9 cellular contexts compared by ENCODE assay signal in the genomic region with DNA sequence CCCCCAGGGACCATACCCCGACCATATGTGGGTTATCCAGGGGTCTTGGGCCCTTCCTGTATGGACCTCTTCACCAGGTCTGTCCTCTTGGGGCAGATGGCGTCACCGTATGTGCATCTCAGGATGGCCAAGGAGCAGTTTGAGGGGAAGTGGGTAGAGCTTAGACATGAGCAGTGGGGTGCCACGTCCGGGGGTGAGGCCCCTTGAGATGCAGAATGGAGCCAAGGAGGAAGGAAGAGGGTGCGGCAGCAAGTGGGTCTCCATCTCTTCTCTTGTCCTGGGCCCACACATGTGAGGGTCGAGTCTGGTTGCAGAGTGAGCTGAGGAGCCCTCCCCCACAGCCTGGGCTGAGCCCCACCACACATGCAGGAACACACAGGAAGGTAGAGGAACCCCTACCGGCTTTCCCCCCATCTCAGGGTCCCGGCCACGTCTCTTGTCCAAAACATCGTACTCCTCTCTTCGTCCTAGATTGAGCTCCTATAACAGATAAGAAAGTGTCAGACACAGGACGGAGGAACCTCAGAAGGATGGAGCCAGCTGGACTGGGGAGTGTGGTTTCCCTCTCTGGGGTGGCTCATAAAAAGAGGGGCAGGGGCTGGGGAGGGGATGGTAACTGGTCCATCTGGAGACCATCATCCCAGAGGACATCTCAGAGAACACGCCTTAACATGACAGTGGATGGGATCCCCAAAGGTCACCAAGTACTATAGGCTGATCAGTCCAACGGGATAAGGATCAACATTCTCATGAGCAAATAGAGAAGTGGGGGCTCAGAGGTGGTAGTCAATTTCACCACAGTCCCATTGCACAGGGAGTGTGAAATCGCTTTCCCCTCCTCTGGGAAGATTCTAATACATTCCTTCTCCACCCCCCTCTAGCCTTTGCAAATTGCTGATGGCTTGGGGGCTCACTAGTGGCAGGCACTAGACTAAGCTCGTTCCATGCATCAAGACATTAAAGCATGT.
DNase-seq lines count a peak whose midpoint lies in the region; ATAC-seq and TF ChIP-seq lines count a peak whose summit lies in the region.
"Had no signal": no experiment of that assay in that cellular context is flagged by ENCODE, and none has a peak within 500 bp of the region (broad histone marks: within the 10 kb centered on the region; RNA-seq: fewer than 3 reads in every experiment).

No MANE protein-coding gene starts in this region.

- H3K36me3 ChIP-seq in CD4-positive, CD25-positive, alpha-beta regulatory T cell (ENCODE audit: control insufficient read depth, insufficient read depth, low read length): peaks cover 78% of the 10 kb centered on the region
- H3K36me3 ChIP-seq in IMR-90 (ENCODE audit: control insufficient read depth, insufficient read depth, low read length) (no peaks in the 10 kb centered on the region), spleen (peaks cover 0 to 35% (median 0%) of the 10 kb centered on the region in 6 donors), gastrocnemius medialis (no peaks in the 10 kb centered on the region)

- peaks cover 21 to 95% (median 69%) of the 10 kb centered on the region in 4 donors for H3K4me1 Mint-ChIP-seq in CD4-positive, CD25-positive, alpha-beta regulatory T cell
- H3K4me1 Mint-ChIP-seq in activated naive CD8-positive, alpha-beta T cell treated with anti-CD3 and anti-CD28 coated beads, Interleukin-2, amount 10 ng/mL, durations not matched to agents 7 days and 5 days: peaks cover 68% of the 10 kb centered on the region
- H3K4me1 Mint-ChIP-seq in osteocyte (ENCODE audit: unreplicated experiment): peaks cover 2% of the 10 kb centered on the region

- peaks cover 0 to 2% (median 0%) of the 10 kb centered on the region in 7 donors for H3K9me3 Mint-ChIP-seq in CD4-positive, CD25-positive, alpha-beta regulatory T cell
- H3K9me3 Mint-ChIP-seq in activated naive CD8-positive, alpha-beta T cell treated with anti-CD3 and anti-CD28 coated beads, Interleukin-2, amount 10 ng/mL, durations not matched to agents 7 days and 5 days: no peaks in the 10 kb centered on the region
- H3K9me3 Mint-ChIP-seq in osteocyte (ENCODE audit: unreplicated experiment): no peaks in the 10 kb centered on the region

- H4K20me1 ChIP-seq in IMR-90 (ENCODE audit: insufficient read depth, low read length): no peaks in the 10 kb centered on the region

- H2BK20ac ChIP-seq in IMR-90 (ENCODE audit: low read depth, low read length): no peak overlapping the region

- POLR2A ChIA-PET in IMR-90 (lab: Charles Lee; ENCODE audit: unreplicated experiment): no interaction called here
- POLR2A ChIA-PET in activated naive CD8-positive, alpha-beta T cell treated with anti-CD3 and anti-CD28 coated beads, Interleukin-2, amount 10 ng/mL, durations not matched to agents 7 days and 5 days (lab: Charles Lee): interaction anchor here (0.7 to 3.0 kb wide), 11 partner anchors 9 to 218 kb away, joined by 3 to 21 read pairs (median 4); a partner anchor contains a TSS

- no peaks in the 10 kb centered on the region for H3K27me3 Mint-ChIP-seq in CD4-positive, CD25-positive, alpha-beta regulatory T cell
- H3K27me3 Mint-ChIP-seq in activated naive CD8-positive, alpha-beta T cell treated with anti-CD3 and anti-CD28 coated beads, Interleukin-2, amount 10 ng/mL, durations not matched to agents 7 days and 5 days: no peaks in the 10 kb centered on the region
- H3K27me3 Mint-ChIP-seq in osteocyte (ENCODE audit: unreplicated experiment): peaks cover 26% of the 10 kb centered on the region

- CTCF ChIA-PET in IMR-90 (lab: Yijun Ruan, JAX): interaction anchor here (0.6 to 1.8 kb wide), 2 partner anchors 171 to 210 kb away, joined by 3 to 5 read pairs; no protein-coding TSS in a partner anchor

- H3K27ac Mint-ChIP-seq in CD4-positive, CD25-positive, alpha-beta regulatory T cell: peak overlapping the region; percentile 96 to 98 (median 97)
- H3K27ac Mint-ChIP-seq in activated naive CD8-positive, alpha-beta T cell treated with anti-CD3 and anti-CD28 coated beads, Interleukin-2, amount 10 ng/mL, durations not matched to agents 7 days and 5 days: peak overlapping the region; percentile 88
- H3K27ac Mint-ChIP-seq in osteocyte (ENCODE audit: unreplicated experiment): no peak overlapping the region

- DNase-seq in CD4-positive, CD25-positive, alpha-beta regulatory T cell: peak in 1 of 3 donors; percentile 76
- DNase-seq in IMR-90: no peak
- peak; percentile 58 for DNase-seq in activated naive CD8-positive, alpha-beta T cell treated with anti-CD3 and anti-CD28 coated beads, Interleukin-2, amount 10 ng/mL, durations not matched to agents 7 days and 5 days
- DNase-seq in mucosa of gallbladder (ENCODE audit: low spot score): peak; percentile 5
- no peak for DNase-seq in activated CD4-positive, CD25-positive, alpha-beta regulatory T cell (lab: John Stamatoyannopoulos, UW)
- DNase-seq in spleen: no peak
- DNase-seq in gastrocnemius medialis: no peak
- no peak for DNase-seq in osteocyte (ENCODE audit: extremely low spot score, unreplicated experiment)
- DNase-seq: T1000 had no signal

- peaks cover 94% of the 10 kb centered on the region for H3K4me1 ChIP-seq in CD4-positive, CD25-positive, alpha-beta regulatory T cell (ENCODE audit: control insufficient read depth, insufficient read depth, low read length, poor library complexity, severe bottlenecking)
- H3K4me1 ChIP-seq in IMR-90 (ENCODE audit: control insufficient read depth, insufficient read depth, low read length) (no peaks in the 10 kb centered on the region), spleen (peaks cover 6 to 53% (median 26%) of the 10 kb centered on the region in 6 donors), gastrocnemius medialis (peaks cover 0 to 12% of the 10 kb centered on the region in 2 donors)

- H2BK5ac ChIP-seq in IMR-90 (ENCODE audit: low read depth, low read length, poor library complexity, severe bottlenecking): no peak overlapping the region

- TF ChIP-seq POLR2A in IMR-90 (IDR thresholded peaks at IDR 0.05; ENCODE audit: low read depth, low read length): no peak
- TF ChIP-seq POLR2A in spleen (IDR thresholded peaks at IDR 0.05): no peak
- TF ChIP-seq POLR2A in gastrocnemius medialis (IDR thresholded peaks at IDR 0.05): no peak

- no peaks in the 10 kb centered on the region for H3K9me3 ChIP-seq in CD4-positive, CD25-positive, alpha-beta regulatory T cell (ENCODE audit: control insufficient read depth in 2 of 2, low read length in 2 of 2)
- H3K9me3 ChIP-seq in IMR-90 (ENCODE audit: control insufficient read depth, insufficient read depth, low read length) (no peaks in the 10 kb centered on the region), spleen (no peaks in the 10 kb centered on the region), gastrocnemius medialis (no peaks in the 10 kb centered on the region)

- no peak overlapping the region for H4K8ac ChIP-seq in IMR-90 (ENCODE audit: low read depth in 2 of 2, low read length in 2 of 2)

- no peak overlapping the region for H3K4me3 ChIP-seq in CD4-positive, CD25-positive, alpha-beta regulatory T cell (ENCODE audit: low read depth, low read length)
- no peak overlapping the region for H3K4me3 ChIP-seq in IMR-90 (ENCODE audit: insufficient read depth, low read depth, low read length)
- peak overlapping the region in 4 of 8 donors; percentile 41 to 70 (median 44) for H3K4me3 ChIP-seq in spleen
- H3K4me3 ChIP-seq in gastrocnemius medialis: peak overlapping the region in 2 of 4 donors; percentile 56 to 57

- 53% methylated on average over 3 of the region's 17 CpGs; no CpG with 5 or more reads in 1 of the 2 experiments for WGBS in IMR-90 (ENCODE audit: extremely low coverage in 2 of 2, insufficient read length in 1 of 2), 2 experiments
- 54 to 65% (median 56%) methylated on average over 17 of the region's 17 CpGs for WGBS in spleen, 5 donors

- peak overlapping the region; percentile 70 for H3K27ac ChIP-seq in CD4-positive, CD25-positive, alpha-beta regulatory T cell (ENCODE audit: insufficient read depth, low read length, poor library complexity, severe bottlenecking)
- H3K27ac ChIP-seq in IMR-90 (ENCODE audit: insufficient read depth, low read length) (no peak overlapping the region), spleen (peak overlapping the region in 4 of 8 donors; percentile 54 to 71 (median 60)), gastrocnemius medialis (no peak overlapping the region)

- peak overlapping the region; percentile 79 to 88 (median 80) for H3K4me3 Mint-ChIP-seq in CD4-positive, CD25-positive, alpha-beta regulatory T cell
- peak overlapping the region; percentile 72 for H3K4me3 Mint-ChIP-seq in activated naive CD8-positive, alpha-beta T cell treated with anti-CD3 and anti-CD28 coated beads, Interleukin-2, amount 10 ng/mL, durations not matched to agents 7 days and 5 days
- no peak overlapping the region for H3K4me3 Mint-ChIP-seq in osteocyte (ENCODE audit: unreplicated experiment)

- no peak overlapping the region for H2AK5ac ChIP-seq in IMR-90 (ENCODE audit: low read depth, low read length)

- no peak overlapping the region for H3K23ac ChIP-seq in IMR-90 (ENCODE audit: low read depth, low read length)

- H2BK120ac ChIP-seq in IMR-90 (ENCODE audit: low read depth, low read length): no peak overlapping the region

- no peak for TF ChIP-seq RAD21 in IMR-90 (IDR thresholded peaks at IDR 0.05; ENCODE audit: low read length)

- no peak overlapping the region for H3K9ac ChIP-seq in IMR-90 (ENCODE audit: low read depth, low read length)

- no peak overlapping the region for H3K18ac ChIP-seq in IMR-90 (ENCODE audit: low read depth, low read length)

- H3K4ac ChIP-seq in IMR-90 (ENCODE audit: low read depth, low read length): no peak overlapping the region

- in situ Hi-C loops in IMR-90 (cut with MboI; ENCODE audit: low sequenced_read_pairs) (loop anchor here (5.0 kb wide), 1 partner anchor 171 kb away; no protein-coding TSS in a partner anchor), gastrocnemius medialis (cut with MboI; ENCODE audit: low sequenced_read_pairs in 4 of 4) (no loop called here)

- no peak overlapping the region for H3K56ac ChIP-seq in IMR-90 (ENCODE audit: extremely low read depth, insufficient read depth, low read length)

- H3K4me2 ChIP-seq in IMR-90 (ENCODE audit: low read depth, low read length): no peak overlapping the region

- intact Hi-C loops in IMR-90 (cut with micrococcal nuclease) (no loop called here), spleen (cut with DNase I; ENCODE audit: low total_unique reads) (no loop called here), gastrocnemius medialis (cut with DNase I; ENCODE audit: low total_unique reads) (no loop called here)

- no peaks in the 10 kb centered on the region for H3K9me1 ChIP-seq in IMR-90 (ENCODE audit: insufficient read depth, low read length)

- no peak overlapping the region for H4K5ac ChIP-seq in IMR-90 (ENCODE audit: low read depth, low read length)

- no peak overlapping the region for H3K14ac ChIP-seq in IMR-90 (replicated peaks; ENCODE audit: low read depth, low read length)

- peak; percentile 30 to 39 for ATAC-seq in CD4-positive, CD25-positive, alpha-beta regulatory T cell (ENCODE audit: low read depth in 2 of 2)
- no peak for ATAC-seq in IMR-90 (ENCODE audit: low read depth)
- peak; percentile 63 for ATAC-seq in activated naive CD8-positive, alpha-beta T cell treated with anti-CD3 and anti-CD28 coated beads, Interleukin-2, amount 10 ng/mL, durations not matched to agents 7 days and 5 days (ENCODE audit: low read depth)
- ATAC-seq in gastrocnemius medialis: no peak

- H3K79me1 ChIP-seq in IMR-90 (ENCODE audit: low read depth in 1 of 2, low read length in 2 of 2): no peaks in the 10 kb centered on the region

- peaks cover 67% of the 10 kb centered on the region for H3K36me3 Mint-ChIP-seq in CD4-positive, CD25-positive, alpha-beta regulatory T cell
- H3K36me3 Mint-ChIP-seq in activated naive CD8-positive, alpha-beta T cell treated with anti-CD3 and anti-CD28 coated beads, Interleukin-2, amount 10 ng/mL, durations not matched to agents 7 days and 5 days: peaks cover 53% of the 10 kb centered on the region
- no peaks in the 10 kb centered on the region for H3K36me3 Mint-ChIP-seq in osteocyte (ENCODE audit: unreplicated experiment)

- no peak overlapping the region for H2AK9ac ChIP-seq in IMR-90 (replicated peaks; ENCODE audit: low read depth, low read length, poor library complexity)

- dilution Hi-C loops in IMR-90 (cut with HindIII; ENCODE audit: low sequenced_read_pairs, unreplicated experiment): loop anchor here (25.0 kb wide), 1 partner anchor 176 kb away; no protein-coding TSS in a partner anchor

- BruUV-seq in IMR-90 (replicated peaks; lab: Mats Ljungman, UMichigan): no TSS peak

- no peaks in the 10 kb centered on the region for H3K27me3 ChIP-seq in CD4-positive, CD25-positive, alpha-beta regulatory T cell (ENCODE audit: control insufficient read depth, insufficient read depth, low read length)
- peaks cover 22% of the 10 kb centered on the region for H3K27me3 ChIP-seq in IMR-90 (ENCODE audit: control insufficient read depth, insufficient read depth, low read length)
- H3K27me3 ChIP-seq in spleen (replicated peaks in 1 of 7): peaks cover 0 to 20% (median 2%) of the 10 kb centered on the region in 7 donors
- H3K27me3 ChIP-seq in gastrocnemius medialis: peaks cover 0 to 7% (median 0%) of the 10 kb centered on the region in 3 donors

- TF ChIP-seq CTCF in IMR-90 (conservative IDR thresholded peaks at IDR 0.05; ENCODE audit: low read depth, low read length) (no peak), spleen (IDR thresholded peaks at IDR 0.05 in 8 of 11, conservative IDR thresholded peaks at IDR 0.05 in 3 of 11) (no peak), gastrocnemius medialis (IDR thresholded peaks at IDR 0.05 in 4 of 5, conservative IDR thresholded peaks at IDR 0.05 in 1 of 5) (no peak), osteocyte (IDR thresholded peaks at IDR 0.05) (no peak)

- peak overlapping the region; percentile 83 for H2AFZ ChIP-seq in IMR-90 (replicated peaks; ENCODE audit: low read length, poor library complexity)

- H4K91ac ChIP-seq in IMR-90 (ENCODE audit: insufficient read depth, low read depth, low read length): no peak overlapping the region

- no peak overlapping the region for H2BK15ac ChIP-seq in IMR-90 (ENCODE audit: low read depth, low read length)

Comparison
In these comparisons a context has a peak if more than half of its experiments do, and no peak if none do; other contexts are left out.
1. ATAC-seq: peak in CD4-positive, CD25-positive, alpha-beta regulatory T cell (2 of 2) and activated naive CD8-positive, alpha-beta T cell treated with anti-CD3 and anti-CD28 coated beads, Interleukin-2, amount 10 ng/mL, durations not matched to agents 7 days and 5 days (single experiment); none in IMR-90 (single experiment) and gastrocnemius medialis (0 of 2).
2. DNase-seq: peak in activated naive CD8-positive, alpha-beta T cell treated with anti-CD3 and anti-CD28 coated beads, Interleukin-2, amount 10 ng/mL, durations not matched to agents 7 days and 5 days (single experiment) and mucosa of gallbladder (single experiment); none in IMR-90 (single experiment), activated CD4-positive, CD25-positive, alpha-beta regulatory T cell (0 of 4), spleen (single experiment), gastrocnemius medialis (0 of 2) and osteocyte (single experiment).